Comparison of ENCODE assay signal across 31 cellular contexts in genomic region chr3:82637574-82637973, GRCh38.
"Had no signal": no experiment of that assay in that cellular context is flagged by ENCODE, and none has a peak within 500 bp of the region (broad histone marks: within the 10 kb centered on the region; RNA-seq: fewer than 3 reads in every experiment).

No MANE protein-coding gene starts in this region.

- H3K27me3 ChIP-seq: neural progenitor cell, ovary, spleen, suprapubic skin, testis, tibial artery, transverse colon, upper lobe of right lung, uterus had no signal

- H3K4me3 Mint-ChIP-seq: natural killer cell; nephron; neural progenitor cell; stimulated activated memory B cell treated with anti-CD40 and anti-IgM and Interleukin-4, amounts not matched to agents 10 μg/mL and 1 μg/mL and 100 μg/mL, for 72 hours; stimulated activated naive CD8-positive, alpha-beta T cell treated with anti-CD3 and anti-CD28 coated beads, Interleukin-15, amount 100 ng/mL, for 72 hours; type B pancreatic cell had no signal

- H3K4me2 ChIP-seq: neural progenitor cell, smooth muscle cell had no signal

- DNase-seq: natural killer cell; occipital lobe; ovary; posterior cingulate gyrus; psoas muscle; right cardiac atrium; spleen; stimulated activated CD4-positive, alpha-beta T cell treated with anti-CD3 and anti-CD28 coated beads, Interleukin-12 subunit alpha, Interleukin-12 subunit beta, amount 100 ng/mL, for 4 hours; stimulated activated CD4-positive, alpha-beta T cell treated with anti-CD3 and anti-CD28 coated beads, Interleukin-1b, Interleukin-23, amount 100 ng/mL, for 48 hours; stimulated activated CD4-positive, alpha-beta T cell treated with anti-CD3 and anti-CD28 coated beads, Interleukin-4, amount 100 ng/mL, for 1 hour; stimulated activated CD4-positive, alpha-beta T cell treated with anti-CD3 and anti-CD28 coated beads, Interleukin-4, amount 100 ng/mL, for 4 hours; stimulated activated CD8-positive, alpha-beta memory T cell treated with anti-CD3 and anti-CD28 coated beads, Interleukin-4, amount 100 ng/mL, for 48 hours; stimulated activated naive CD4-positive, alpha-beta T cell; stimulated activated naive CD8-positive, alpha-beta T cell treated with anti-CD3 and anti-CD28 coated beads, Interleukin-15, amount 100 ng/mL, for 72 hours; stimulated activated naive CD8-positive, alpha-beta T cell treated with anti-CD3 and anti-CD28 coated beads, Interleukin-15, Interleukin-2, amounts not matched to agents 100 U/mL and 50 U/mL, for 24 hours; substantia nigra; testis; tibial artery; transverse colon; upper lobe of right lung; uterus had no signal

- H3K27ac Mint-ChIP-seq: natural killer cell; nephron; neural progenitor cell; progenitor cell of endocrine pancreas; stimulated activated memory B cell treated with anti-CD40 and anti-IgM and Interleukin-4, amounts not matched to agents 10 μg/mL and 1 μg/mL and 100 μg/mL, for 72 hours; stimulated activated naive CD8-positive, alpha-beta T cell treated with anti-CD3 and anti-CD28 coated beads, Interleukin-15, amount 100 ng/mL, for 72 hours; type B pancreatic cell had no signal

- H3K36me3 Mint-ChIP-seq: natural killer cell; stimulated activated memory B cell treated with anti-CD40 and anti-IgM and Interleukin-4, amounts not matched to agents 10 μg/mL and 1 μg/mL and 100 μg/mL, for 72 hours; type B pancreatic cell had no signal

- H3K27me3 Mint-ChIP-seq: progenitor cell of endocrine pancreas; stimulated activated memory B cell treated with anti-CD40 and anti-IgM and Interleukin-4, amounts not matched to agents 10 μg/mL and 1 μg/mL and 100 μg/mL, for 72 hours; stimulated activated naive CD8-positive, alpha-beta T cell treated with anti-CD3 and anti-CD28 coated beads, Interleukin-15, amount 100 ng/mL, for 72 hours; type B pancreatic cell had no signal

- H3K4me3 ChIP-seq: neural progenitor cell, ovary, psoas muscle, skin epidermis, smooth muscle cell, spleen, suprapubic skin, testis, tibial artery, transverse colon, upper lobe of right lung, uterus had no signal

- H3K4me1 Mint-ChIP-seq: natural killer cell; nephron; stimulated activated memory B cell treated with anti-CD40 and anti-IgM and Interleukin-4, amounts not matched to agents 10 μg/mL and 1 μg/mL and 100 μg/mL, for 72 hours; stimulated activated naive CD8-positive, alpha-beta T cell treated with anti-CD3 and anti-CD28 coated beads, Interleukin-15, amount 100 ng/mL, for 72 hours had no signal

- H3K27ac ChIP-seq: neural progenitor cell, ovary, parathyroid adenoma, psoas muscle, skin epidermis, spleen, suprapubic skin, testis, tibial artery, transverse colon, upper lobe of right lung, uterus had no signal

- ATAC-seq: natural killer cell; psoas muscle; right cardiac atrium; sciatic nerve; stimulated activated memory B cell treated with anti-CD40 and anti-IgM and Interleukin-4, amounts not matched to agents 10 μg/mL and 1 μg/mL and 100 μg/mL, for 72 hours; stimulated activated naive CD8-positive, alpha-beta T cell treated with anti-CD3 and anti-CD28 coated beads, Interleukin-15, amount 100 ng/mL, for 72 hours; stimulated activated naive CD8-positive, alpha-beta T cell treated with anti-CD3 and anti-CD28 coated beads, Interleukin-15, Interleukin-2, amounts not matched to agents 100 U/mL and 50 U/mL, for 24 hours; upper lobe of right lung had no signal

- H3K79me2 ChIP-seq: parathyroid adenoma had no signal

- H2AFZ ChIP-seq: neural progenitor cell, parathyroid adenoma had no signal

- H3K4me1 ChIP-seq: parathyroid adenoma, psoas muscle, spleen, suprapubic skin, testis, transverse colon, upper lobe of right lung, uterus had no signal

- H3K9me3 Mint-ChIP-seq: type B pancreatic cell had no signal

- H3K9me3 ChIP-seq: ovary, psoas muscle, testis, tibial artery, upper lobe of right lung, uterus had no signal

- H3K9ac ChIP-seq: neural progenitor cell, parathyroid adenoma had no signal

- H3K36me3 ChIP-seq: neural progenitor cell, ovary, spleen, suprapubic skin, tibial artery, transverse colon, upper lobe of right lung, uterus had no signal
